ENCODE assay signal across 28 cellular contexts in the genomic region with DNA sequence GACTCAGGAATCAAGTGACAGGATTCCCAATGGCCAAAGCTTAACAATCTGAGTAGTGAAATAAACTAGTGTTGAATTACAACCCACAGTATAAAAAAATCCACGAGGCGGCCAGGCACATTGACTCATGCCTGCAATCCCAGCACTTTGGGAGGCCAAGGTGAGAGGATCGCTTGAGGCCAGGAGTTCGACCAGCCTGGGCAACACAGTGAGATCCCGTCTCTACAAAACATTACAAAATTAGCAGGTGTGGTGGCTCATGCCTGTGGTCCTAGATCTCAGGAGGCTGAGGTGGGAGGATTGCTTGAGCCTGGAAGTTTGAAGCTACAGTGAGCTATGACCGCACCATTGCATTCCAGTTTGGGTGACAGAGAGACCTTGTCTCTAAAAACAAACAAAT.
"Had no signal": no experiment of that assay in that cellular context is flagged by ENCODE, and none has a peak within 500 bp of the region (broad histone marks: within the 10 kb centered on the region; RNA-seq: fewer than 3 reads in every experiment).

No MANE protein-coding gene starts in this region.

- H3K27me3 ChIP-seq: colonic mucosa, dorsolateral prefrontal cortex, esophagus muscularis mucosa, esophagus squamous epithelium, foreskin keratinocyte, gastrocnemius medialis, gastroesophageal sphincter, heart left ventricle, heart right ventricle had no signal

- FAIRE-seq: colon, endometrium, endothelial cell of umbilical vein, frontal cortex had no signal

- ATAC-seq: effector memory CD8-positive, alpha-beta T cell; esophagus mucosa; foreskin keratinocyte; gastroesophageal sphincter; heart left ventricle; heart right ventricle had no signal

- H3K36me3 ChIP-seq: colonic mucosa, gastrocnemius medialis, heart left ventricle had no signal

- H3K27ac ChIP-seq: colonic mucosa, coronary artery, dorsolateral prefrontal cortex, epithelial cell of prostate, esophagus muscularis mucosa, esophagus squamous epithelium, foreskin keratinocyte, gastrocnemius medialis, gastroesophageal sphincter, heart left ventricle, heart right ventricle had no signal

- H3K4me1 ChIP-seq: colonic mucosa, esophagus muscularis mucosa, esophagus squamous epithelium, foreskin keratinocyte, gastroesophageal sphincter, heart left ventricle, heart right ventricle had no signal

- H3K4me3 ChIP-seq: colonic mucosa, coronary artery, dorsolateral prefrontal cortex, esophagus muscularis mucosa, esophagus squamous epithelium, gastrocnemius medialis, gastroesophageal sphincter, heart left ventricle, heart right ventricle had no signal

- DNase-seq: colonic mucosa; cortex of kidney; dermis blood vessel endothelial cell; dorsolateral prefrontal cortex; effector CD4-positive, alpha-beta T cell; effector CD8-positive, alpha-beta T cell; effector memory CD4-positive, alpha-beta T cell; effector memory CD8-positive, alpha-beta T cell; endodermal cell; erythroblast; esophagus squamous epithelium; foreskin fibroblast; foreskin keratinocyte; foreskin melanocyte; gastrocnemius medialis; glutamatergic neuron; head of caudate nucleus; heart left ventricle; heart right ventricle had no signal

- H3K9me3 ChIP-seq: colonic mucosa, gastrocnemius medialis had no signal
